Comparison of ENCODE assay signal across 9 cellular contexts in the genomic region with DNA sequence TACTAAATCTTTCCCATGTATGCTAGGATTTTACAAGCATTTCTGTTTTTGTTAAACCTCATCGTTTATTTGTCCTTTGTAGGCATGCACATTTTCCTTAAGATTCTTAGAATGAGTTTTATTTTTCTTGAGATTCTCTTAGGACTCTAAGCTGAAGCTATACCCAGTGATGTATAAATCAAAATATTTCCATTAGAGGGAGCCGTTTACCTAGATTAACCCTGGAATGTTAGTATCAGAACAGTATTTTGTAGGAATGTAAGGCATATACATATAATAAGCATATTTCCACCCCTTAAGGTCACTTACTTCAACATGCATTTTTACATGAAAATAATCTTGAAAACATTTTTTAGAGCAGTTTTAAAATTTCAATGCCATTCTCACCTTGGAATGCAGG. TPM values are rescaled to one million over a fixed set of nuclear protein-coding genes. Genes with fewer than 3 reads are reported as not detected.
DNase-seq lines count a peak whose midpoint lies in the region; ATAC-seq and TF ChIP-seq lines count a peak whose summit lies in the region.
"Had no signal": no experiment of that assay in that cellular context is flagged by ENCODE, and none has a peak within 500 bp of the region (broad histone marks: within the 10 kb centered on the region; RNA-seq: fewer than 3 reads in every experiment).

No MANE protein-coding gene starts in this region.

- intact Hi-C loops in heart left ventricle (cut with DNase I) (no loop called here), cardiac septum (cut with DNase I) (no loop called here), PC-9 (cut with micrococcal nuclease; ENCODE audit: unreplicated experiment) (loop anchor here (2.0 to 5.0 kb wide), 4 partner anchors 162 to 577 kb away; partner anchors contain the start of gene BTF3)

- POLR2A ChIA-PET in PC-9 (lab: Charles Lee; ENCODE audit: unreplicated experiment) = interaction anchor here (0.8 kb wide), 1 partner anchor 212 kb away, joined by 11 read pairs; no protein-coding TSS in a partner anchor

- H3K36me3 Mint-ChIP-seq in activated T-helper 17 cell treated with anti-CD3 and anti-CD28 coated beads, Interleukin-2, amount 50 U/mL, for 72 hours (ENCODE audit: low read depth) = no peaks in the 10 kb centered on the region

- no peak overlapping the region for H3K4me3 Mint-ChIP-seq in activated T-helper 17 cell treated with anti-CD3 and anti-CD28 coated beads, Interleukin-2, amount 50 U/mL, for 72 hours

- TF ChIP-seq CTCF in heart left ventricle (IDR thresholded peaks at IDR 0.05) (peak in 10 of 12 donors; percentile 7 to 50 (median 33)), PC-9 (conservative IDR thresholded peaks at IDR 0.05) (peak; percentile 69), fibroblast of the aortic adventitia (IDR thresholded peaks at IDR 0.05; ENCODE audit: insufficient read depth, low read length) (peak; percentile 25), GM20000 (IDR thresholded peaks at IDR 0.05; ENCODE audit: extremely low read depth, missing control alignments) (no peak)

- H3K4me3 ChIP-seq in heart left ventricle (no peak overlapping the region), PC-9 (no peak overlapping the region), fibroblast of the aortic adventitia (ENCODE audit: low read depth, low read length) (no peak overlapping the region)
- H3K4me3 ChIP-seq: stomach had no signal

- 0 out of 2 replicates have a peak, but pooled peaks cover 7% of the 10 kb centered on the region for H4K20me1 ChIP-seq in PC-9 (ENCODE audit: insufficient read depth)

- peaks cover 51% of the 10 kb centered on the region; the same call in 1 of the 2 replicates for H3F3A ChIP-seq in PC-9 (ENCODE audit: insufficient read depth, low read depth)

- BruUV-seq in PC-9 (replicated peaks; lab: Mats Ljungman, UMichigan) = no TSS peak

- H2AFZ ChIP-seq in PC-9 = no peak overlapping the region

- H3K4me1 Mint-ChIP-seq in activated T-helper 17 cell treated with anti-CD3 and anti-CD28 coated beads, Interleukin-2, amount 50 U/mL, for 72 hours = no peaks in the 10 kb centered on the region

- H3K27me3 Mint-ChIP-seq in activated T-helper 17 cell treated with anti-CD3 and anti-CD28 coated beads, Interleukin-2, amount 50 U/mL, for 72 hours = no peaks in the 10 kb centered on the region

- CTCF ChIA-PET in PC-9 (lab: Charles Lee) = interaction anchor here (0.6 kb wide), 1 partner anchor 35 kb away, joined by 3 read pairs; no protein-coding TSS in a partner anchor

- H3K9me3 ChIP-seq in heart left ventricle (no peaks in the 10 kb centered on the region), PC-9 (ENCODE audit: insufficient read depth, low read depth) (no peaks in the 10 kb centered on the region)
- H3K9me3 ChIP-seq: stomach had no signal

- no peaks in the 10 kb centered on the region for H3K36me3 ChIP-seq in heart left ventricle
- H3K36me3 ChIP-seq in PC-9 (ENCODE audit: low read depth) = no peaks in the 10 kb centered on the region
- H3K36me3 ChIP-seq: stomach had no signal

- ATAC-seq in heart left ventricle = no peak
- ATAC-seq in activated T-helper 17 cell treated with anti-CD3 and anti-CD28 coated beads, Interleukin-2, amount 50 U/mL, for 72 hours (replicated peaks) = no peak

- TF ChIP-seq POLR2A in heart left ventricle (IDR thresholded peaks at IDR 0.05) = no peak

- H3K9me3 Mint-ChIP-seq in activated T-helper 17 cell treated with anti-CD3 and anti-CD28 coated beads, Interleukin-2, amount 50 U/mL, for 72 hours = no peaks in the 10 kb centered on the region

- H3K27ac ChIP-seq in heart left ventricle (no peak overlapping the region), PC-9 (no peak overlapping the region)
- H3K27ac ChIP-seq: stomach had no signal

- no peak overlapping the region for H3K4me2 ChIP-seq in PC-9

- H3K79me2 ChIP-seq in PC-9 (ENCODE audit: low read depth) = no peaks in the 10 kb centered on the region

- no peaks in the 10 kb centered on the region for H3K27me3 ChIP-seq in heart left ventricle
- no peaks in the 10 kb centered on the region for H3K27me3 ChIP-seq in PC-9 (ENCODE audit: insufficient read depth, low read depth)
- H3K27me3 ChIP-seq: stomach had no signal

- 15 to 20% (median 16%) methylated on average over 2 of the region's 2 CpGs for WGBS in heart left ventricle, 4 donors

- H3K27ac Mint-ChIP-seq in activated T-helper 17 cell treated with anti-CD3 and anti-CD28 coated beads, Interleukin-2, amount 50 U/mL, for 72 hours = no peak overlapping the region

- no peak for DNase-seq in heart left ventricle
- no peak for DNase-seq in cardiac septum (ENCODE audit: low spot score)
- DNase-seq in PC-9 = peak in 1 of 2 experiments; percentile 52
- peak; percentile 55 for DNase-seq in fibroblast of the aortic adventitia (ENCODE audit: low read depth)
- no peak for DNase-seq in middle frontal gyrus (ENCODE audit: extremely low spot score, low spot score)
- DNase-seq in stimulated activated CD4-positive, alpha-beta T cell treated with anti-CD3 and anti-CD28 coated beads, Interleukin-12 subunit alpha, Interleukin-12 subunit beta, amount 100 ng/mL, for 4 hours = no peak
- DNase-seq in GM20000 (ENCODE audit: low spot score) = no peak
- DNase-seq: stomach had no signal

- H3K4me1 ChIP-seq in heart left ventricle (peaks cover 0 to 3% (median 0%) of the 10 kb centered on the region in 12 donors), PC-9 (replicated peaks; ENCODE audit: insufficient read depth) (no peaks in the 10 kb centered on the region)
- H3K4me1 ChIP-seq: stomach had no signal

- no peaks in the 10 kb centered on the region for H3K9me2 ChIP-seq in PC-9 (ENCODE audit: insufficient read depth)

RNA-seq across cellular contexts. Expression of gene FCHO2, which starts 35.2 kb away (rescaled TPM):
- total RNA-seq in heart left ventricle (10 to 100 TPM; 10.9 to 35.3 (median 19.3) TPM), cardiac septum (15.5 TPM), PC-9 (2021) (13.6 and 26.1 TPM in 2 replicates), fibroblast of the aortic adventitia (ENCODE audit: low replicate concordance) (7.4 and 18.8 TPM in 2 replicates)
- polyA plus RNA-seq in heart left ventricle = 1 to 10 TPM; 7.0 to 7.3 TPM
- 1 to 10 TPM; 3.7 to 4.5 TPM for total RNA-seq in activated T-helper 17 cell treated with anti-CD3 and anti-CD28 coated beads, Interleukin-2, amount 50 U/mL, for 72 hours
